ENCODE assay signal across 18 cellular contexts in the genomic region with DNA sequence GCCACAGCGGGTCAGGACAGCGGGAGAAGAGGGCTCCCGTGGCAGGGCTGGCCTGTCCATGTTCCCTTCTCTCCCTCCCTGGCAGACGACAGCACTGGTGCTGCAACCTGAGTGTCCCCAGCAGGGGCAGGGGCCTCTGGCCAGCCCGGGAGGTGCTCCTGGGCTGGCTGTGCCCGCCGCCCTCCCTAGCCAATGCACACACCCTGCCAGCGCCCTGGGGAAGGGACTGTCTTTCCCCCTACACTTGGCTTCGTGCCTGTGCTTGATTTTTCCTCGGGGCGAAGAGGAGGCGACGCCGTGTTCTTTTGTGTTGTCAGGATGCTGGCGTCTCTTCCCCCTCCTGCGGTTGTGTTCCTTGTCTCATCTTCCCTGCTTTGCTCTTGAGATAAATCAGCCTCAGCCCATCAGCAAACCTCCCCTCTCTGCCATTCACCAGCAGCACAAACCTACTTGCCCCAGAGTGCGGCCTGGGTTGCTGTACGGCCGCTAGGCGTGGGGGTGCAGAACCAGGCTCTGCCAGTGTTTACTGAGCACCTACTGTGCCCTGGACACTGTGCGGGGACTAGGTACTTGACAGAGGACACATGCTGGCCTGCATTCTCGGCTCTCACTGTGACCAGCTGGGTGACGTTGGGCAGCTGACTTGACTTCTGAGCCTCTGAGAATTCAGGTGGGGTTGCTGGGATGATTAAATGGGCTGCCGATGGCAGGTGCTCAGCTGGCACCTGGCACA.
DNase-seq lines count a peak whose midpoint lies in the region; ATAC-seq and TF ChIP-seq lines count a peak whose summit lies in the region.
"Had no signal": no experiment of that assay in that cellular context is flagged by ENCODE, and none has a peak within 500 bp of the region (broad histone marks: within the 10 kb centered on the region; RNA-seq: fewer than 3 reads in every experiment).

No MANE protein-coding gene starts in this region.

- peak overlapping the region in 4 of 5 experiments; percentile 19 to 59 (median 36) for H3K4me3 Mint-ChIP-seq in brain
- H3K4me3 Mint-ChIP-seq: activated B cell treated with CpG ODN at 0.5 μM for 24 hours; dendritic cell treated with granulocyte-macrophage colony-stimulating factor and Interleukin-4, amounts not matched to agents 40 ng/mL and 50 ng/mL, for 4 days; stimulated activated effector memory CD8-positive, alpha-beta T cell treated with anti-CD3 and anti-CD28 coated beads, Interleukin-12 subunit alpha, Interleukin-12 subunit beta, amount 100 ng/mL, for 72 hours had no signal

- H3K36me3 ChIP-seq in stomach = no peaks in the 10 kb centered on the region
- H3K36me3 ChIP-seq: esophagus squamous epithelium, heart right ventricle had no signal

- no peak for TF ChIP-seq POLR2A in stomach (IDR thresholded peaks at IDR 0.05)

- H3K27ac ChIP-seq in stomach = peak overlapping the region in 4 of 5 donors; percentile 4 to 76 (median 64)
- H3K27ac ChIP-seq: esophagus squamous epithelium, heart right ventricle had no signal

- ATAC-seq in HG02763 (IDR thresholded peaks at IDR 0.05; ENCODE audit: unreplicated experiment) (no peak), GM18502 (IDR thresholded peaks at IDR 0.05; ENCODE audit: poor library complexity, unreplicated experiment) (no peak)
- ATAC-seq: stimulated activated effector memory CD8-positive, alpha-beta T cell treated with anti-CD3 and anti-CD28 coated beads, Interleukin-12 subunit alpha, Interleukin-12 subunit beta, amount 100 ng/mL, for 72 hours had no signal

- peaks cover 3% of the 10 kb centered on the region for H3K27me3 Mint-ChIP-seq in brain
- H3K27me3 Mint-ChIP-seq: activated B cell treated with CpG ODN at 0.5 μM for 24 hours had no signal

- TF ChIP-seq CTCF in brain (conservative IDR thresholded peaks at IDR 0.05) (no peak), stomach (IDR thresholded peaks at IDR 0.05) (no peak)

- H3K4me1 ChIP-seq in stomach = peaks cover 19 to 62% (median 51%) of the 10 kb centered on the region in 4 donors

- peaks cover 0 to 20% (median 7%) of the 10 kb centered on the region in 5 experiments for H3K9me3 Mint-ChIP-seq in brain
- H3K9me3 Mint-ChIP-seq: activated B cell treated with CpG ODN at 0.5 μM for 24 hours; stimulated activated effector memory CD8-positive, alpha-beta T cell treated with anti-CD3 and anti-CD28 coated beads, Interleukin-12 subunit alpha, Interleukin-12 subunit beta, amount 100 ng/mL, for 72 hours had no signal

- H3K4me1 Mint-ChIP-seq in brain = peaks cover 69% of the 10 kb centered on the region
- H3K4me1 Mint-ChIP-seq: activated B cell treated with CpG ODN at 0.5 μM for 24 hours; stimulated activated effector memory CD8-positive, alpha-beta T cell treated with anti-CD3 and anti-CD28 coated beads, Interleukin-12 subunit alpha, Interleukin-12 subunit beta, amount 100 ng/mL, for 72 hours had no signal

- no peak overlapping the region for H3K4me3 ChIP-seq in stomach
- H3K4me3 ChIP-seq: esophagus squamous epithelium, heart right ventricle had no signal

- H3K9me3 ChIP-seq in stomach = no peaks in the 10 kb centered on the region
- H3K9me3 ChIP-seq: esophagus squamous epithelium had no signal

- H3K27me3 ChIP-seq in stomach = no peaks in the 10 kb centered on the region
- H3K27me3 ChIP-seq: heart right ventricle had no signal

- intact Hi-C loops in stomach (cut with DNase I; ENCODE audit: low total_unique reads) = no loop called here

- 65 to 77% (median 72%) methylated on average over 21 to 24 of the region's 24 CpGs for WGBS in stomach, 5 donors

- no peak for TF ChIP-seq EP300 in stomach (IDR thresholded peaks at IDR 0.05)

- H3K27ac Mint-ChIP-seq in brain = peak overlapping the region; percentile 77 to 95 (median 84)
- H3K27ac Mint-ChIP-seq: activated B cell treated with CpG ODN at 0.5 μM for 24 hours; dendritic cell treated with granulocyte-macrophage colony-stimulating factor and Interleukin-4, amounts not matched to agents 40 ng/mL and 50 ng/mL, for 4 days; stimulated activated effector memory CD8-positive, alpha-beta T cell treated with anti-CD3 and anti-CD28 coated beads, Interleukin-12 subunit alpha, Interleukin-12 subunit beta, amount 100 ng/mL, for 72 hours had no signal

- peaks cover 5% of the 10 kb centered on the region for H3K36me3 Mint-ChIP-seq in brain
- H3K36me3 Mint-ChIP-seq: stimulated activated effector memory CD8-positive, alpha-beta T cell treated with anti-CD3 and anti-CD28 coated beads, Interleukin-12 subunit alpha, Interleukin-12 subunit beta, amount 100 ng/mL, for 72 hours had no signal

- DNase-seq in NCI-H1694 (lab: John Stamatoyannopoulos, UW) (peak; percentile 32), NCI-H1694 treated with DMSO at 0.1 percent for 48 hours (lab: John Stamatoyannopoulos, UW) (no peak), NCI-H69 (lab: John Stamatoyannopoulos, UW) (peak; percentile 91), stomach (no peak), islet precursor cell (no peak)
- DNase-seq: activated B cell treated with CpG ODN at 0.5 μM for 24 hours; activated effector memory CD4-positive, alpha-beta T cell treated with anti-CD3 and anti-CD28 coated beads, Interleukin-2, amount 50 U/mL, for 16 hours; aorta; esophagus squamous epithelium; H7; heart right ventricle; NCI-H1048; NK-92 treated with Interleukin-12 subunit alpha and Interleukin-12 subunit beta, amount 100 ng/mL, for 24 hours had no signal

Comparison
In these comparisons a context has a peak if more than half of its experiments do, and no peak if none do; other contexts are left out.
1. DNase-seq: peak in NCI-H1694 (single experiment) and NCI-H69 (single experiment); none in NCI-H1694 treated with DMSO at 0.1 percent for 48 hours (single experiment), stomach (single experiment) and islet precursor cell (single experiment).